Comparison of ENCODE assay signal across 22 cellular contexts in the genomic region with DNA sequence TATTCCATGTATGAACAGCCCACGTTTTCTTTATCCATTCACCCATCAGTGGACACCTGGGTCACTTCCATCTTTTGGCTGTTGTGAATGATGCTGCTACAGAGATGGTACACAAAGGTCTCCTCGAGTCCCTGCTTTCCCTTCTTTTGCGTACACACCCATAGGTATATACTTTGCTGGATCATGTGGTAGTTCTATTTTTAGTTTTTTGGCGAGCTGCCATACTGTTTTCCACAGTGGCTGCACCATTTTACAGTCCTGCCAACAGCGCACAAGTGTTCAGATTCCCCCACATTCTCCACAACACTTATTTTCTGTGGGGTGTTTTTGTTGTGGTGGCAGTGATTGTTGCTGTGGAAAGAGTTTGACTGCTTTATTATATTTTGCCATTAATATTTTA. TPM values are rescaled to one million over a fixed set of nuclear protein-coding genes. Genes with fewer than 3 reads are reported as not detected.
DNase-seq lines count a peak whose midpoint lies in the region; ATAC-seq and TF ChIP-seq lines count a peak whose summit lies in the region.
"Had no signal": no experiment of that assay in that cellular context is flagged by ENCODE, and none has a peak within 500 bp of the region (broad histone marks: within the 10 kb centered on the region; RNA-seq: fewer than 3 reads in every experiment).

No MANE protein-coding gene starts in this region.

- H3K4me1 ChIP-seq in CD4-positive, alpha-beta memory T cell (ENCODE audit: insufficient read depth, low read length), result peaks cover 96% of the 10 kb centered on the region
- H3K4me1 ChIP-seq: parathyroid adenoma had no signal

- H3K36me3 ChIP-seq in CD4-positive, alpha-beta memory T cell (ENCODE audit: insufficient read depth, low read length), result peaks cover 5% of the 10 kb centered on the region
- H3K36me3 ChIP-seq: left lung, right lobe of liver had no signal

- H3K4me3 Mint-ChIP-seq in activated CD4-positive, alpha-beta T cell treated with anti-CD3 and anti-CD28 coated beads, Interleukin-2, amount 10 ng/mL, durations not matched to agents 24 days and 14 days, result no peak overlapping the region
- H3K4me3 Mint-ChIP-seq in CD4-positive, alpha-beta memory T cell, result peak overlapping the region in 1 of 8 donors; percentile 56
- no peak overlapping the region for H3K4me3 Mint-ChIP-seq in activated naive CD8-positive, alpha-beta T cell treated with anti-CD3 and anti-CD28 coated beads for 36 hours
- H3K4me3 Mint-ChIP-seq in natural killer cell, result no peak overlapping the region
- H3K4me3 Mint-ChIP-seq: activated naive CD8-positive, alpha-beta T cell treated with anti-CD3 and anti-CD28 coated beads, Interleukin-2, amount 10 ng/mL, durations not matched to agents 7 days and 5 days; nephron progenitor cell had no signal

- no peak for TF ChIP-seq CTCF in natural killer cell (IDR thresholded peaks at IDR 0.05)

- no peak overlapping the region for H3K4me3 ChIP-seq in CD4-positive, alpha-beta memory T cell (ENCODE audit: low read length in 2 of 2)
- H3K4me3 ChIP-seq: left lung, right lobe of liver had no signal

- no peaks in the 10 kb centered on the region for H3K9me3 Mint-ChIP-seq in activated CD4-positive, alpha-beta T cell treated with anti-CD3 and anti-CD28 coated beads, Interleukin-2, amount 10 ng/mL, durations not matched to agents 24 days and 14 days
- no peaks in the 10 kb centered on the region for H3K9me3 Mint-ChIP-seq in CD4-positive, alpha-beta memory T cell
- H3K9me3 Mint-ChIP-seq in activated naive CD8-positive, alpha-beta T cell treated with anti-CD3 and anti-CD28 coated beads for 36 hours, result no peaks in the 10 kb centered on the region
- H3K9me3 Mint-ChIP-seq in natural killer cell, result no peaks in the 10 kb centered on the region
- H3K9me3 Mint-ChIP-seq: activated naive CD8-positive, alpha-beta T cell treated with anti-CD3 and anti-CD28 coated beads, Interleukin-2, amount 10 ng/mL, durations not matched to agents 7 days and 5 days had no signal

- no peaks in the 10 kb centered on the region for H3K27me3 ChIP-seq in CD4-positive, alpha-beta memory T cell (ENCODE audit: insufficient read depth, low read length)
- H3K27me3 ChIP-seq: left lung, right lobe of liver had no signal

- H3K4me1 Mint-ChIP-seq in activated CD4-positive, alpha-beta T cell treated with anti-CD3 and anti-CD28 coated beads, Interleukin-2, amount 10 ng/mL, durations not matched to agents 24 days and 14 days, result peaks cover 71% of the 10 kb centered on the region
- H3K4me1 Mint-ChIP-seq in CD4-positive, alpha-beta memory T cell, result peaks cover 65 to 97% (median 80%) of the 10 kb centered on the region in 4 donors
- peaks cover 64% of the 10 kb centered on the region for H3K4me1 Mint-ChIP-seq in activated naive CD8-positive, alpha-beta T cell treated with anti-CD3 and anti-CD28 coated beads for 36 hours
- peaks cover 77 to 86% of the 10 kb centered on the region in 2 donors for H3K4me1 Mint-ChIP-seq in natural killer cell

- H3K36me3 Mint-ChIP-seq in activated CD4-positive, alpha-beta T cell treated with anti-CD3 and anti-CD28 coated beads, Interleukin-2, amount 10 ng/mL, durations not matched to agents 24 days and 14 days (ENCODE audit: low read depth), result peaks cover 33% of the 10 kb centered on the region
- peaks cover 7 to 36% of the 10 kb centered on the region in 2 donors for H3K36me3 Mint-ChIP-seq in CD4-positive, alpha-beta memory T cell
- H3K36me3 Mint-ChIP-seq in activated naive CD8-positive, alpha-beta T cell treated with anti-CD3 and anti-CD28 coated beads for 36 hours, result peaks cover 34% of the 10 kb centered on the region
- H3K36me3 Mint-ChIP-seq in natural killer cell, result no peaks in the 10 kb centered on the region

- no peaks in the 10 kb centered on the region for H3K9me3 ChIP-seq in CD4-positive, alpha-beta memory T cell (ENCODE audit: control insufficient read depth in 1 of 2, low read length in 2 of 2)
- H3K9me3 ChIP-seq: left lung, right lobe of liver had no signal

- intact Hi-C loops in activated CD4-positive, alpha-beta T cell treated with anti-CD3 and anti-CD28 coated beads, Interleukin-2, amount 10 ng/mL, durations not matched to agents 24 days and 14 days (cut with micrococcal nuclease), result no loop called here
- intact Hi-C loops in CD4-positive, alpha-beta memory T cell (cut with micrococcal nuclease), result no loop called here
- intact Hi-C loops in natural killer cell (cut with micrococcal nuclease), result no loop called here

- no peak for ATAC-seq in natural killer cell
- ATAC-seq: left lung, right lobe of liver had no signal

- peak overlapping the region; percentile 56 for H3K27ac Mint-ChIP-seq in activated CD4-positive, alpha-beta T cell treated with anti-CD3 and anti-CD28 coated beads, Interleukin-2, amount 10 ng/mL, durations not matched to agents 24 days and 14 days
- peak overlapping the region; percentile 42 to 78 (median 59) for H3K27ac Mint-ChIP-seq in CD4-positive, alpha-beta memory T cell
- H3K27ac Mint-ChIP-seq in activated naive CD8-positive, alpha-beta T cell treated with anti-CD3 and anti-CD28 coated beads for 36 hours, result peak overlapping the region; percentile 43
- H3K27ac Mint-ChIP-seq in natural killer cell, result peak overlapping the region; percentile 92 to 95
- H3K27ac Mint-ChIP-seq: activated naive CD8-positive, alpha-beta T cell treated with anti-CD3 and anti-CD28 coated beads, Interleukin-2, amount 10 ng/mL, durations not matched to agents 7 days and 5 days; nephron progenitor cell had no signal

- H3K27ac ChIP-seq in CD4-positive, alpha-beta memory T cell (ENCODE audit: low read depth, low read length), result no peak overlapping the region
- H3K27ac ChIP-seq: left lung, parathyroid adenoma, right lobe of liver had no signal

- no peak for DNase-seq in activated CD4-positive, alpha-beta T cell treated with anti-CD3 and anti-CD28 coated beads, Interleukin-2, amount 10 ng/mL, durations not matched to agents 24 days and 14 days
- no peak for DNase-seq in activated CD4-positive, alpha-beta T cell treated with anti-CD3 and anti-CD28 coated beads, Interleukin-2, amount 50 U/mL, for 48 hours
- no peak for DNase-seq in CD4-positive, alpha-beta memory T cell
- DNase-seq in activated naive CD8-positive, alpha-beta T cell treated with anti-CD3 and anti-CD28 coated beads for 36 hours, result no peak
- DNase-seq in natural killer cell (no peak), H4 (ENCODE audit: low spot score) (no peak), NOMO-1 treated with DMSO at 0.1 percent for 48 hours (lab: John Stamatoyannopoulos, UW; ENCODE audit: unreplicated experiment) (no peak), NCI-H1417 treated with DMSO at 0.1 percent for 48 hours (lab: John Stamatoyannopoulos, UW) (no peak)
- DNase-seq: activated naive CD8-positive, alpha-beta T cell treated with anti-CD3 and anti-CD28 coated beads, Interleukin-2, amount 10 ng/mL, durations not matched to agents 7 days and 5 days; cerebellar nuclear complex; DMS53; erythroblast; foreskin fibroblast; GF-D8; Kasumi-1; left lung; midbrain; NCI-H2029 treated with DMSO at 0.1 percent for 48 hours; NCI-H524 treated with DMSO at 0.1 percent for 48 hours; nephron progenitor cell; right lobe of liver had no signal

- POLR2A ChIA-PET in CD4-positive, alpha-beta memory T cell (lab: Charles Lee; ENCODE audit: partially characterized antibody), result interaction anchor here (1.2 kb wide), 1 partner anchor 9 kb away, joined by 3 read pairs; no protein-coding TSS in a partner anchor

- CTCF ChIA-PET in CD4-positive, alpha-beta memory T cell (lab: Charles Lee; ENCODE audit: partially characterized antibody), result no interaction called here

- H3K27me3 Mint-ChIP-seq in activated CD4-positive, alpha-beta T cell treated with anti-CD3 and anti-CD28 coated beads, Interleukin-2, amount 10 ng/mL, durations not matched to agents 24 days and 14 days, result no peaks in the 10 kb centered on the region
- H3K27me3 Mint-ChIP-seq in CD4-positive, alpha-beta memory T cell, result no peaks in the 10 kb centered on the region
- H3K27me3 Mint-ChIP-seq in activated naive CD8-positive, alpha-beta T cell treated with anti-CD3 and anti-CD28 coated beads for 36 hours, result no peaks in the 10 kb centered on the region
- no peaks in the 10 kb centered on the region for H3K27me3 Mint-ChIP-seq in natural killer cell (ENCODE audit: low read depth in 2 of 2)
- H3K27me3 Mint-ChIP-seq: activated naive CD8-positive, alpha-beta T cell treated with anti-CD3 and anti-CD28 coated beads, Interleukin-2, amount 10 ng/mL, durations not matched to agents 7 days and 5 days had no signal

RNA-seq across cellular contexts. Expression of gene RAPGEF1, which starts 16.2 kb away (rescaled TPM):
- 150 and 153 TPM in 2 replicates for total RNA-seq in activated CD4-positive, alpha-beta T cell treated with anti-CD3 and anti-CD28 coated beads, Interleukin-2, amount 10 ng/mL, durations not matched to agents 24 days and 14 days
- 100 to 1,000 TPM; 129 to 149 TPM for total RNA-seq in CD4-positive, alpha-beta memory T cell
- 10 to 100 TPM in 1 of 2 donors, 1 to 10 TPM in 1; 1.5 to 23.0 TPM for polyA plus RNA-seq in CD4-positive, alpha-beta memory T cell
- total RNA-seq in activated naive CD8-positive, alpha-beta T cell treated with anti-CD3 and anti-CD28 coated beads for 36 hours, result 10 to 100 TPM; 82.3 to 89.0 TPM
- 100 to 1,000 TPM; 210 to 224 (median 222) TPM for total RNA-seq in natural killer cell
- 7.5 and 9.7 TPM in 2 replicates for total RNA-seq in H4 (2014; rRNA removed; shearing (Covaris generic))

Comparison
In these comparisons a context has a peak if more than half of its experiments do, and no peak if none do; other contexts are left out.
1. H3K27ac Mint-ChIP-seq: peak in every context shown above with its lines; median percentile 94 in natural killer cell; 59 in CD4-positive, alpha-beta memory T cell; 56 in activated CD4-positive, alpha-beta T cell treated with anti-CD3 and anti-CD28 coated beads, Interleukin-2, amount 10 ng/mL, durations not matched to agents 24 days and 14 days; 43 in activated naive CD8-positive, alpha-beta T cell treated with anti-CD3 and anti-CD28 coated beads for 36 hours.